9 cellular contexts compared by ENCODE assay signal in genomic region chr11:83191986-83192385, GRCh38. TPM values are rescaled to one million over a fixed set of nuclear protein-coding genes. Genes with fewer than 3 reads are reported as not detected.
A peak's percentile ranks its signal among the peaks of the same experiment; 100 is the strongest.
DNase-seq lines count a peak whose midpoint lies in the region; TF ChIP-seq lines count a peak whose summit lies in the region.
"Had no signal": no experiment of that assay in that cellular context is flagged by ENCODE, and none has a peak within 500 bp of the region (broad histone marks: within the 10 kb centered on the region; RNA-seq: fewer than 3 reads in every experiment).

No MANE protein-coding gene starts in this region.

- H3K27me3 ChIP-seq in liver (ENCODE audit: control insufficient read depth in 4 of 4, insufficient read depth in 4 of 4, low read length in 3 of 4) (no peaks in the 10 kb centered on the region), tibial artery (no peaks in the 10 kb centered on the region)

- peak overlapping the region in 1 of 2 donors; percentile 99 for H3K9ac ChIP-seq in liver (ENCODE audit: low read depth in 1 of 2, low read length in 2 of 2)

- no peaks in the 10 kb centered on the region for H3K27me3 Mint-ChIP-seq in activated naive CD4-positive, alpha-beta T cell treated with anti-CD3 and anti-CD28 coated beads, Interleukin-2, amount 50 U/mL, for 24 hours
- no peaks in the 10 kb centered on the region for H3K27me3 Mint-ChIP-seq in activated T-helper 1 cell treated with anti-CD3 and anti-CD28 coated beads, Interleukin-12 subunit alpha, Interleukin-12 subunit beta, Interleukin-2, Interleukin-4 antibody, amounts not matched to agents 30 ng/mL and 10 ng/mL and 1 ng/mL, durations not matched to agents 14 hours and 24 hours and 36 hours (ENCODE audit: insufficient read depth)

- peaks cover 6 to 24% (median 15%) of the 10 kb centered on the region in 4 donors for H3K4me1 ChIP-seq in liver (ENCODE audit: control insufficient read depth in 4 of 4, insufficient read depth in 4 of 4, low read length in 3 of 4)
- peaks cover 0 to 35% (median 30%) of the 10 kb centered on the region in 4 donors for H3K4me1 ChIP-seq in tibial artery

- peaks cover 23% of the 10 kb centered on the region for H3K36me3 Mint-ChIP-seq in activated naive CD4-positive, alpha-beta T cell treated with anti-CD3 and anti-CD28 coated beads, Interleukin-2, amount 50 U/mL, for 24 hours
- peaks cover 21% of the 10 kb centered on the region for H3K36me3 Mint-ChIP-seq in activated T-helper 1 cell treated with anti-CD3 and anti-CD28 coated beads, Interleukin-12 subunit alpha, Interleukin-12 subunit beta, Interleukin-2, Interleukin-4 antibody, amounts not matched to agents 30 ng/mL and 10 ng/mL and 1 ng/mL, durations not matched to agents 14 hours and 24 hours and 36 hours (ENCODE audit: low read depth)

- peaks cover 50% of the 10 kb centered on the region for H3K4me1 Mint-ChIP-seq in activated naive CD4-positive, alpha-beta T cell treated with anti-CD3 and anti-CD28 coated beads, Interleukin-2, amount 50 U/mL, for 24 hours
- H3K4me1 Mint-ChIP-seq in activated T-helper 1 cell treated with anti-CD3 and anti-CD28 coated beads, Interleukin-12 subunit alpha, Interleukin-12 subunit beta, Interleukin-2, Interleukin-4 antibody, amounts not matched to agents 30 ng/mL and 10 ng/mL and 1 ng/mL, durations not matched to agents 14 hours and 24 hours and 36 hours (ENCODE audit: low read depth) = peaks cover 40% of the 10 kb centered on the region

- 86% methylated on average over 11 of the region's 11 CpGs for WGBS in liver

- peak overlapping the region; percentile 100 for H3K4me3 Mint-ChIP-seq in activated naive CD4-positive, alpha-beta T cell treated with anti-CD3 and anti-CD28 coated beads, Interleukin-2, amount 50 U/mL, for 24 hours
- H3K4me3 Mint-ChIP-seq in activated T-helper 1 cell treated with anti-CD3 and anti-CD28 coated beads, Interleukin-12 subunit alpha, Interleukin-12 subunit beta, Interleukin-2, Interleukin-4 antibody, amounts not matched to agents 30 ng/mL and 10 ng/mL and 1 ng/mL, durations not matched to agents 14 hours and 24 hours and 36 hours = peak overlapping the region; percentile 93

- H3K9me3 ChIP-seq in liver (ENCODE audit: control insufficient read depth in 4 of 4, low read length in 3 of 4) (no peaks in the 10 kb centered on the region), tibial artery (no peaks in the 10 kb centered on the region)

- intact Hi-C loops in activated T-helper 1 cell treated with anti-CD3 and anti-CD28 coated beads, Interleukin-12 subunit alpha, Interleukin-12 subunit beta, Interleukin-2, Interleukin-4 antibody, amounts not matched to agents 30 ng/mL and 10 ng/mL and 1 ng/mL, durations not matched to agents 14 hours and 24 hours and 36 hours (cut with micrococcal nuclease) = loop anchor here (2.0 to 5.0 kb wide), 5 partner anchors 21 to 270 kb away; no protein-coding TSS in a partner anchor
- intact Hi-C loops in tibial artery (cut with DNase I; ENCODE audit: low total_unique reads) = loop anchor here (2.0 to 10.0 kb wide), 3 partner anchors 35 to 287 kb away; partner anchors contain the start of genes CCDC90B, DDIAS, PCF11 and PRCP

- H3K27ac ChIP-seq in liver (ENCODE audit: low read depth in 1 of 2, low read length in 2 of 2) = peak overlapping the region; percentile 83 to 97
- H3K27ac ChIP-seq in tibial artery = peak overlapping the region; percentile 83 to 89

- no peak for TF ChIP-seq CTCF in liver (IDR thresholded peaks at IDR 0.05; ENCODE audit: low read depth, low read length, missing input control)
- TF ChIP-seq CTCF in tibial artery (IDR thresholded peaks at IDR 0.05) = no peak

- H3K36me3 ChIP-seq in liver (ENCODE audit: control insufficient read depth in 4 of 4, insufficient read depth in 3 of 4, low read depth in 1 of 4, low read length in 3 of 4) (peaks cover 3 to 18% (median 6%) of the 10 kb centered on the region in 4 donors), tibial artery (peaks cover 18 to 45% (median 20%) of the 10 kb centered on the region in 3 donors)

- TF ChIP-seq RAD21 in liver (IDR thresholded peaks at IDR 0.05) = no peak

- H3K9me3 Mint-ChIP-seq in activated naive CD4-positive, alpha-beta T cell treated with anti-CD3 and anti-CD28 coated beads, Interleukin-2, amount 50 U/mL, for 24 hours = no peaks in the 10 kb centered on the region
- no peaks in the 10 kb centered on the region for H3K9me3 Mint-ChIP-seq in activated T-helper 1 cell treated with anti-CD3 and anti-CD28 coated beads, Interleukin-12 subunit alpha, Interleukin-12 subunit beta, Interleukin-2, Interleukin-4 antibody, amounts not matched to agents 30 ng/mL and 10 ng/mL and 1 ng/mL, durations not matched to agents 14 hours and 24 hours and 36 hours

- peak overlapping the region; percentile 93 for H3K27ac Mint-ChIP-seq in activated naive CD4-positive, alpha-beta T cell treated with anti-CD3 and anti-CD28 coated beads, Interleukin-2, amount 50 U/mL, for 24 hours
- peak overlapping the region; percentile 94 for H3K27ac Mint-ChIP-seq in activated T-helper 1 cell treated with anti-CD3 and anti-CD28 coated beads, Interleukin-12 subunit alpha, Interleukin-12 subunit beta, Interleukin-2, Interleukin-4 antibody, amounts not matched to agents 30 ng/mL and 10 ng/mL and 1 ng/mL, durations not matched to agents 14 hours and 24 hours and 36 hours

- H3K4me3 ChIP-seq in liver (ENCODE audit: low read depth in 1 of 3, low read length in 3 of 3) (peak overlapping the region in 1 of 3 donors; percentile 96), tibial artery (peak overlapping the region; percentile 75 to 81)

- no peak for DNase-seq in activated naive CD4-positive, alpha-beta T cell (lab: John Stamatoyannopoulos, UW)
- no peak for DNase-seq in activated T-helper 1 cell treated with anti-CD3 and anti-CD28 coated beads, Interleukin-12 subunit alpha, Interleukin-12 subunit beta, Interleukin-2, Interleukin-4 antibody, amounts not matched to agents 30 ng/mL and 10 ng/mL and 1 ng/mL, durations not matched to agents 14 hours and 24 hours and 36 hours (ENCODE audit: low spot score)
- DNase-seq in tibial artery = no peak
- DNase-seq in NCI-H774 (lab: John Stamatoyannopoulos, UW) = no peak
- no peak for DNase-seq in activated gamma-delta T cell treated with Interleukin-2 at 50 U/mL for 16 hours
- DNase-seq in NCI-H1092 (lab: John Stamatoyannopoulos, UW) = no peak
- DNase-seq: activated gamma-delta T cell had no signal

TF ChIP-seq in liver, 16 proteins besides CTCF, POLR2A, EP300 and RAD21:
- TF ChIP-seq, protein P1, sequence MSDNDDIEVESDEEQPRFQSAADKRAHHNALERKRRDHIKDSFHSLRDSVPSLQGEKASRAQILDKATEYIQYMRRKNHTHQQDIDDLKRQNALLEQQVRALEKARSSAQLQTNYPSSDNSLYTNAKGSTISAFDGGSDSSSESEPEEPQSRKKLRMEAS (IDR thresholded peaks at IDR 0.05) = no peak
- TF ChIP-seq YY1 (IDR thresholded peaks at IDR 0.05) (no peak), FOXA1 (IDR thresholded peaks at IDR 0.05) (no peak), TAF1 (conservative IDR thresholded peaks at IDR 0.05) (no peak), NR2F2 (IDR thresholded peaks at IDR 0.05) (no peak)

RNA-seq across cellular contexts. Expression of gene ANKRD42, which starts 1.5 kb away (rescaled TPM):
- 3.3 and 3.5 TPM in 2 replicates for total RNA-seq in activated T-helper 1 cell treated with anti-CD3 and anti-CD28 coated beads, Interleukin-12 subunit alpha, Interleukin-12 subunit beta, Interleukin-2, Interleukin-4 antibody, amounts not matched to agents 30 ng/mL and 10 ng/mL and 1 ng/mL, durations not matched to agents 14 hours and 24 hours and 36 hours
- 1 to 10 TPM; 2.0 to 4.9 TPM for total RNA-seq in liver
- polyA plus RNA-seq in liver = 1 to 10 TPM; 2.3 to 2.4 TPM

RNA-seq across cellular contexts. Expression of gene PCF11, which starts 35.1 kb away (rescaled TPM):
- total RNA-seq in activated T-helper 1 cell treated with anti-CD3 and anti-CD28 coated beads, Interleukin-12 subunit alpha, Interleukin-12 subunit beta, Interleukin-2, Interleukin-4 antibody, amounts not matched to agents 30 ng/mL and 10 ng/mL and 1 ng/mL, durations not matched to agents 14 hours and 24 hours and 36 hours = 62.2 and 62.8 TPM in 2 replicates
- total RNA-seq in liver = 10 to 100 TPM; 30.3 to 39.7 TPM
- polyA plus RNA-seq in liver = 1 to 10 TPM; 5.9 to 7.8 TPM
